In the genomic region with DNA sequence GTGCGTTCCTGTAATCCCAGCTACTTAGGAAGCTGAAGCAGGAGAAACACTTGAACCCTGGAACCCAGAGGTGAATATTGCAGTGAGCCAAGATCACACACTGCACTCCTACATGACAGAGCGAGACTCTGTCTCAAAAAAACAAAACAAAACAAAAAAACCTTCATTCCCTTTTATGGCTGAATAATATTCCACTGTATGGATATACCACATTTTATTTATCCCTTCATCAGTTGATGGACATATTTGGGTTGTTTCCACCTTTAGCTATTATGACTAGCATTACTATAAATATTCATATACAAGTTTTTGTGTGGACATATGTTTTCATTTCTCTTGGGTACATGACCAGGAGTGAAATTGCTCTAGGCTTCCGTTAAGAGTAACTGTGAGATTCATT, we compare ENCODE assay signal across 26 cellular contexts. TPM values are rescaled to one million over a fixed set of nuclear protein-coding genes. Genes with fewer than 3 reads are reported as not detected.
DNase-seq lines count a peak whose midpoint lies in the region; ATAC-seq, FAIRE-seq and TF ChIP-seq lines count a peak whose summit lies in the region.
"Had no signal": no experiment of that assay in that cellular context is flagged by ENCODE, and none has a peak within 500 bp of the region (broad histone marks: within the 10 kb centered on the region; RNA-seq: fewer than 3 reads in every experiment).

No MANE protein-coding gene starts in this region.

- BruUV-seq in PC-9 (replicated peaks; lab: Mats Ljungman, UMichigan), result no TSS peak
- BruUV-seq in K562 (replicated peaks; lab: Mats Ljungman, UMichigan), result no TSS peak

- no peak overlapping the region; a peak in 1 of 4 replicates for H3K27ac ChIP-seq in SK-N-SH (ENCODE audit: low read depth in 2 of 2, low read length in 1 of 2)
- peak overlapping the region; percentile 71; the same call in 1 of the 2 replicates for H3K27ac ChIP-seq in PC-9
- no peak overlapping the region for H3K27ac ChIP-seq in K562 (ENCODE audit: extremely low read depth, low read depth, low read length)
- H3K27ac ChIP-seq in RWPE1, result no peak overlapping the region
- H3K27ac ChIP-seq: 22Rv1; BLaER1 treated with 17β-estradiol and CSF1 and Interleukin-3, amounts not matched to agents 10 nM and 100 nM had no signal

- CTCF ChIA-PET in SK-N-SH (lab: Yijun Ruan, JAX) (no interaction called here), PC-9 (lab: Charles Lee) (interaction anchor here (0.6 kb wide), 1 partner anchor 91 kb away, joined by 5 read pairs; no protein-coding TSS in a partner anchor), K562 (lab: Yijun Ruan, JAX; ENCODE audit: low intra/inter-chr PET ratio) (no interaction called here), RWPE1 (lab: Yijun Ruan, JAX) (no interaction called here)

- TF ChIP-seq EP300 in SK-N-SH (IDR thresholded peaks at IDR 0.05; ENCODE audit: borderline replicate concordance in 1 of 2, low read depth in 1 of 2, low read length in 1 of 2), result no peak
- TF ChIP-seq EP300 in K562 (IDR thresholded peaks at IDR 0.05; ENCODE audit: low read length), result no peak

- H2AFZ ChIP-seq in SK-N-SH (ENCODE audit: low read depth), result no peak overlapping the region
- H2AFZ ChIP-seq in PC-9, result no peak overlapping the region
- no peak overlapping the region for H2AFZ ChIP-seq in K562 (ENCODE audit: low read depth, low read length)

- no peak for TF ChIP-seq CTCF in SK-N-SH (IDR thresholded peaks at IDR 0.05)
- no peak for TF ChIP-seq CTCF in PC-9 (conservative IDR thresholded peaks at IDR 0.05)
- no peak for TF ChIP-seq CTCF in K562 (IDR thresholded peaks at IDR 0.05 in 2 of 3, conservative IDR thresholded peaks at IDR 0.05 in 1 of 3; ENCODE audit: insufficient read depth in 2 of 3, low read depth in 1 of 3, low read length in 3 of 3)
- TF ChIP-seq CTCF in RWPE1 (conservative IDR thresholded peaks at IDR 0.05; ENCODE audit: low read depth), result no peak

- no peak for ATAC-seq in SK-N-SH treated with all-trans-retinoic acid at 6 μM for 48 hours
- ATAC-seq in K562, result no peak
- ATAC-seq in activated naive CD4-positive, alpha-beta T cell treated with anti-CD3 and anti-CD28 coated beads, Interleukin-2, amount 50 U/mL, for 72 hours, result no peak
- ATAC-seq: GM12878 had no signal

- H3K4me3 ChIP-seq in SK-N-SH (ENCODE audit: low read depth in 2 of 2, low read length in 1 of 2) (no peak overlapping the region), PC-9 (no peak overlapping the region), K562 (no peak overlapping the region)
- H3K4me3 ChIP-seq: BLaER1 treated with 17β-estradiol and CSF1 and Interleukin-3, amounts not matched to agents 10 nM and 100 nM; GM12878; HAP-1 had no signal

- no peak for FAIRE-seq in K562 (lab: Jason Lieb, UNC)
- FAIRE-seq: A204.1, D721Med, GM12878, H54 had no signal

- H3K27ac Mint-ChIP-seq in activated naive CD4-positive, alpha-beta T cell treated with anti-CD3 and anti-CD28 coated beads, Interleukin-2, amount 50 U/mL, for 72 hours, result no peak overlapping the region
- H3K27ac Mint-ChIP-seq: CD14-positive monocyte; CD4-positive, alpha-beta T cell; CD8-positive, alpha-beta memory T cell had no signal

- no peaks in the 10 kb centered on the region for H3K36me3 Mint-ChIP-seq in activated naive CD4-positive, alpha-beta T cell treated with anti-CD3 and anti-CD28 coated beads, Interleukin-2, amount 50 U/mL, for 72 hours
- H3K36me3 Mint-ChIP-seq: CD14-positive monocyte; CD8-positive, alpha-beta memory T cell had no signal

- peaks cover 50% of the 10 kb centered on the region for H3F3A ChIP-seq in SK-N-SH (replicated peaks; ENCODE audit: insufficient read depth)
- H3F3A ChIP-seq in PC-9 (ENCODE audit: insufficient read depth, low read depth), result peaks cover 45% of the 10 kb centered on the region

- H3K9me1 ChIP-seq in K562 (ENCODE audit: control insufficient read depth, insufficient read depth, low read length), result no peaks in the 10 kb centered on the region

- intact Hi-C loops in PC-9 (cut with micrococcal nuclease; ENCODE audit: unreplicated experiment), result no loop called here
- intact Hi-C loops in K562 (cut with micrococcal nuclease), result no loop called here

- H3K36me3 ChIP-seq in SK-N-SH (replicated peaks in 1 of 2; ENCODE audit: control insufficient read depth in 1 of 2, insufficient read depth in 2 of 2, low read length in 1 of 2) (no peaks in the 10 kb centered on the region), PC-9 (ENCODE audit: low read depth) (no peaks in the 10 kb centered on the region), K562 (ENCODE audit: control insufficient read depth, insufficient read depth, low read length) (no peaks in the 10 kb centered on the region)
- H3K36me3 ChIP-seq: BE2C; BLaER1 treated with 17β-estradiol and CSF1 and Interleukin-3, amounts not matched to agents 10 nM and 100 nM; HAP-1 had no signal

- H3K9me2 ChIP-seq in SK-N-SH (no peaks in the 10 kb centered on the region), PC-9 (ENCODE audit: insufficient read depth) (no peaks in the 10 kb centered on the region)

- no peak overlapping the region for H3K4me2 ChIP-seq in SK-N-SH
- H3K4me2 ChIP-seq in PC-9, result no peak overlapping the region
- no peak overlapping the region for H3K4me2 ChIP-seq in K562 (ENCODE audit: insufficient read depth, low read length)
- H3K4me2 ChIP-seq: BLaER1 treated with 17β-estradiol and CSF1 and Interleukin-3, amounts not matched to agents 10 nM and 100 nM had no signal

- peaks cover 3 to 31% of the 10 kb centered on the region in 2 experiments; a peak in 3 of 4 replicates for H3K4me1 ChIP-seq in SK-N-SH (ENCODE audit: control insufficient read depth in 1 of 2, insufficient read depth in 2 of 2, low read depth in 1 of 2, low read length in 1 of 2)
- peaks cover 50% of the 10 kb centered on the region for H3K4me1 ChIP-seq in PC-9 (replicated peaks; ENCODE audit: insufficient read depth)
- H3K4me1 ChIP-seq in K562 (replicated peaks in 1 of 2; ENCODE audit: control insufficient read depth in 2 of 2, insufficient read depth in 2 of 2, low read length in 2 of 2), result peaks cover 0 to 20% of the 10 kb centered on the region in 2 experiments; a peak in 4 of 5 replicates
- H3K4me1 ChIP-seq: HAP-1 had no signal

- H3K79me2 ChIP-seq in SK-N-SH (ENCODE audit: insufficient read depth) (peaks cover 6% of the 10 kb centered on the region; the same call in 1 of the 2 replicates), PC-9 (ENCODE audit: low read depth) (no peaks in the 10 kb centered on the region), K562 (ENCODE audit: control insufficient read depth, insufficient read depth, low read length) (no peaks in the 10 kb centered on the region)

- H3K27me3 ChIP-seq in SK-N-SH (ENCODE audit: insufficient read depth) (no peaks in the 10 kb centered on the region), PC-9 (ENCODE audit: insufficient read depth, low read depth) (no peaks in the 10 kb centered on the region), K562 (ENCODE audit: control insufficient read depth in 2 of 2, insufficient read depth in 2 of 2, low read length in 2 of 2) (peaks cover 0 to 7% of the 10 kb centered on the region in 2 experiments; a peak in 2 of 5 replicates)
- H3K27me3 ChIP-seq: BE2C; BLaER1 treated with 17β-estradiol and CSF1 and Interleukin-3, amounts not matched to agents 10 nM and 100 nM had no signal

- H3K9me3 ChIP-seq in SK-N-SH (no peaks in the 10 kb centered on the region), PC-9 (ENCODE audit: insufficient read depth, low read depth) (no peaks in the 10 kb centered on the region), K562 (replicated peaks; ENCODE audit: control insufficient read depth, insufficient read depth, low read depth, low read length) (no peaks in the 10 kb centered on the region)
- H3K9me3 ChIP-seq: HAP-1 had no signal

- no peak for TF ChIP-seq RAD21 in SK-N-SH (IDR thresholded peaks at IDR 0.05; ENCODE audit: low read length)
- TF ChIP-seq RAD21 in K562 (CRISPR knock-in tag; conservative IDR thresholded peaks at IDR 0.05 in 1 of 2, IDR thresholded peaks at IDR 0.05 in 1 of 2), result no peak

- 97% methylated on average over 3 of the region's 3 CpGs for WGBS in SK-N-SH (ENCODE audit: low lambda C conversion rate)
- WGBS in K562 (ENCODE audit: insufficient coverage, low coverage, missing lambda C conversion rate), result 47% methylated on average over 3 of the region's 3 CpGs

- no peaks in the 10 kb centered on the region for H4K20me1 ChIP-seq in SK-N-SH (ENCODE audit: insufficient read depth)
- no peaks in the 10 kb centered on the region for H4K20me1 ChIP-seq in PC-9 (ENCODE audit: insufficient read depth)
- H4K20me1 ChIP-seq in K562 (replicated peaks; ENCODE audit: control insufficient read depth, insufficient read depth, low read length), result peaks cover under 1% of the 10 kb centered on the region; the same call in 1 of the 2 replicates
- H4K20me1 ChIP-seq: BLaER1 treated with 17β-estradiol and CSF1 and Interleukin-3, amounts not matched to agents 10 nM and 100 nM had no signal

- in situ Hi-C loops in K562 (cut with MboI), result no loop called here

- no peak for DNase-seq in SK-N-SH
- no peak for DNase-seq in PC-9
- no peak for DNase-seq in K562 (ENCODE audit: extremely low read depth in 1 of 4, low spot score in 3 of 4)
- DNase-seq in stimulated activated CD4-positive, alpha-beta T cell treated with anti-CD3 and anti-CD28 coated beads, Interleukin-12 subunit alpha, Interleukin-12 subunit beta, amount 100 ng/mL, for 4 hours, result no peak
- DNase-seq in RWPE1 (ENCODE audit: low spot score), result no peak
- DNase-seq in HuH-7.5 (ENCODE audit: low spot score), result no peak
- DNase-seq in activated naive CD4-positive, alpha-beta T cell treated with anti-CD3 and anti-CD28 coated beads, Interleukin-2, amount 50 U/mL, for 72 hours (ENCODE audit: low spot score in 2 of 2), result no peak
- DNase-seq: ACHN; AML-193; BE2C; CD4-positive, alpha-beta T cell; CD8-positive, alpha-beta memory T cell; DMS 273 treated with DMSO at 0.1 percent for 48 hours; DMS79; EL; GDM1; GOT3 had no signal

- H3K9ac ChIP-seq in SK-N-SH (no peak overlapping the region), K562 (ENCODE audit: insufficient read depth in 1 of 2, low read depth in 2 of 2, low read length in 2 of 2) (no peak overlapping the region)
- H3K9ac ChIP-seq: BLaER1 treated with 17β-estradiol and CSF1 and Interleukin-3, amounts not matched to agents 10 nM and 100 nM had no signal

- no peak for TF ChIP-seq POLR2A in K562 (conservative IDR thresholded peaks at IDR 0.05)

- H3K9me3 Mint-ChIP-seq in activated naive CD4-positive, alpha-beta T cell treated with anti-CD3 and anti-CD28 coated beads, Interleukin-2, amount 50 U/mL, for 72 hours, result no peaks in the 10 kb centered on the region
- H3K9me3 Mint-ChIP-seq: CD4-positive, alpha-beta T cell; CD8-positive, alpha-beta memory T cell had no signal

- POLR2A ChIA-PET in SK-N-SH (lab: Yijun Ruan, JAX) (no interaction called here), PC-9 (lab: Charles Lee; ENCODE audit: unreplicated experiment) (no interaction called here), K562 (lab: Yijun Ruan, JAX) (interaction anchor here (0.6 kb wide), 2 partner anchors 322 to 1086 kb away, joined by 3 read pairs; no protein-coding TSS in a partner anchor), RWPE1 (lab: Yijun Ruan, JAX; ENCODE audit: low non-redundant PET) (no interaction called here)

RNA-seq across cellular contexts. Expression of a gene that starts 30.9 kb away (rescaled TPM):
- polyA plus RNA-seq in SK-N-SH (2012; rRNA removed), result 108 and 123 TPM in 2 replicates
- polyA plus RNA-seq in SK-N-SH (2012; cell fraction: cytosol; rRNA removed), result 111 and 128 TPM in 2 replicates
- 126 and 178 TPM in 2 replicates for polyA plus RNA-seq in SK-N-SH (2012; cell fraction: nucleus; rRNA removed)
- 23.1 and 23.8 TPM in 2 replicates for total RNA-seq in PC-9 (2021)
- 104 and 117 TPM in 2 replicates for total RNA-seq in K562 (2011; cell fraction: chromatin; rRNA removed; ENCODE audit: low replicate concordance)
- total RNA-seq in K562 (2011; cell fraction: nucleolus; rRNA removed), result 43.2 and 50.5 TPM in 2 replicates
- total RNA-seq in K562 (2011; cell fraction: nucleoplasm; rRNA removed), result 62.3 and 84.4 TPM in 2 replicates
- total RNA-seq in K562 (2014; rRNA removed), result 9.5 and 11.3 TPM in 2 replicates
- 17.8 and 20.1 TPM in 2 replicates for total RNA-seq in K562 (2014; rRNA removed; fragmentation: Illumina TruSeq; extraction: Trizol)
- total RNA-seq in K562 (2015; rRNA removed; fragmentation: Illumina TruSeq; extraction: Trizol), result 17.8 and 20.9 TPM in 2 replicates
- 30.4 and 33.0 TPM in 2 replicates for total RNA-seq in K562 (2021)
- polyA plus RNA-seq in K562 (2011; rRNA removed), result 24.1 and 25.9 TPM in 2 replicates
- 12.7 and 19.8 TPM in 2 replicates for polyA plus RNA-seq in K562 (2011; cell fraction: cytosol; rRNA removed)
- 19.9 and 25.4 TPM in 2 replicates for polyA plus RNA-seq in K562 (2011; cell fraction: nucleus; rRNA removed)
- polyA plus RNA-seq in K562 (2012), result 15.4 and 18.6 TPM in 2 replicates
- polyA plus RNA-seq in K562 (2014; fragmentation: Illumina TruSeq; extraction: Trizol), result 18.1 and 19.5 TPM in 2 replicates
- 1 to 10 TPM; 3.2 to 5.3 TPM for polyA plus RNA-seq in K562 (2014; fragmentation: Nextera tagmentation; extraction: Ambion mirVana)
- polyA plus RNA-seq in K562 (2014; rRNA removed), result 11.6 and 12.5 TPM in 2 replicates
- polyA minus RNA-seq in K562 (2011; rRNA and poly(A)+ RNA removed), result 41.9 and 45.2 TPM in 2 replicates
- polyA minus RNA-seq in K562 (2011; cell fraction: cytosol; rRNA and poly(A)+ RNA removed), result 20.5 and 22.4 TPM in 2 replicates
- 33.0 and 46.7 TPM in 2 replicates for polyA minus RNA-seq in K562 (2011; cell fraction: nucleus; rRNA and poly(A)+ RNA removed)
- 100 to 1,000 TPM; 104 to 119 TPM for total RNA-seq in activated naive CD4-positive, alpha-beta T cell treated with anti-CD3 and anti-CD28 coated beads, Interleukin-2, amount 50 U/mL, for 72 hours

RNA-seq across cellular contexts. Expression of a gene that starts 42.3 kb away (rescaled TPM):
- polyA plus RNA-seq in SK-N-SH (2012; rRNA removed) (not detected in 2 replicates), K562 (2011; rRNA removed) (not detected in 2 replicates), K562 (2014; fragmentation: Illumina TruSeq; extraction: Trizol) (not detected in 2 replicates), K562 (2014; fragmentation: Nextera tagmentation; extraction: Ambion mirVana) (not detected), K562 (2014; rRNA removed) (not detected in 2 replicates)
- polyA plus RNA-seq in SK-N-SH (2012; cell fraction: cytosol; rRNA removed), result 0.03 and 0.08 TPM in 2 replicates
- polyA plus RNA-seq in SK-N-SH (2012; cell fraction: nucleus; rRNA removed), result not detected in 2 replicates
- total RNA-seq in PC-9 (2021) (not detected in 2 replicates), K562 (2014; rRNA removed) (not detected in 2 replicates), K562 (2014; rRNA removed; fragmentation: Illumina TruSeq; extraction: Trizol) (not detected in 2 replicates), K562 (2015; rRNA removed; fragmentation: Illumina TruSeq; extraction: Trizol) (not detected in 2 replicates), K562 (2021) (1.1 and 1.2 TPM in 2 replicates)
- total RNA-seq in K562 (2011; cell fraction: chromatin; rRNA removed; ENCODE audit: low replicate concordance), result not detected in 2 replicates
- not detected in 2 replicates for total RNA-seq in K562 (2011; cell fraction: nucleolus; rRNA removed)
- not detected in 2 replicates for total RNA-seq in K562 (2011; cell fraction: nucleoplasm; rRNA removed)
- polyA plus RNA-seq in K562 (2011; cell fraction: cytosol; rRNA removed), result not detected in 2 replicates
- polyA plus RNA-seq in K562 (2011; cell fraction: nucleus; rRNA removed), result not detected in 2 replicates
- polyA plus RNA-seq in K562 (2012), result not detected in 2 replicates
- not detected in 2 replicates for polyA minus RNA-seq in K562 (2011; rRNA and poly(A)+ RNA removed)
- polyA minus RNA-seq in K562 (2011; cell fraction: cytosol; rRNA and poly(A)+ RNA removed), result 5.0 TPM in 1 of 2 replicates, not detected in the other
- not detected in 2 replicates for polyA minus RNA-seq in K562 (2011; cell fraction: nucleus; rRNA and poly(A)+ RNA removed)
- not detected for total RNA-seq in activated naive CD4-positive, alpha-beta T cell treated with anti-CD3 and anti-CD28 coated beads, Interleukin-2, amount 50 U/mL, for 72 hours
- total RNA-seq: CD4-positive, alpha-beta T cell; CD8-positive, alpha-beta memory T cell had no signal
- polyA plus RNA-seq: CD14-positive monocyte; CD8-positive, alpha-beta memory T cell; GM12878 had no signal
